In the genomic region with DNA sequence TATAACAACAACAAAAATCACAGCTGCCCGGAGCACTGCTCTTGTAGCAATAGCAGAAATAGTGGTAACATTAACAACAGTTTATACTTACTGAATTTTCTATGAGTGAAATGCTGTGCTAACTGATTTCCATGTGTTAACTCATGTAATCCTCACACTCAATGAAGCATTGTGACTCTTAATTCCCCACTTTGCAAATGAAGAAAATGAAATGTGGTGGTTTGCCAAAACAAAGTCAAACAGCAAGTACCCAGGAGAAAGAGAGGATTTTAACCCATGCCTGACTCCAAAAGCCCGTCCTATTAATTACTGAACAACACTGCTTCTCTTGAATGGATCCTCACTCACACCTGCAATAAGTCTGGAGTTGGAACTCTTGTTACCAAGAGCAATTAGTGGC, we compare ENCODE assay signal across 23 cellular contexts.
DNase-seq lines count a peak whose midpoint lies in the region; ATAC-seq and TF ChIP-seq lines count a peak whose summit lies in the region.
"Had no signal": no experiment of that assay in that cellular context is flagged by ENCODE, and none has a peak within 500 bp of the region (broad histone marks: within the 10 kb centered on the region; RNA-seq: fewer than 3 reads in every experiment).

No MANE protein-coding gene starts in this region.

- H3K27ac Mint-ChIP-seq in WTC11 = peak overlapping the region; percentile 81; the same call in 1 of the 2 replicates
- H3K27ac Mint-ChIP-seq in memory B cell = peak overlapping the region; percentile 58
- H3K27ac Mint-ChIP-seq: activated T-cell treated with anti-CD3 and anti-CD28 coated beads, Interleukin-2, amount 50 U/mL, for 72 hours; CD4-positive, CD25-positive, alpha-beta regulatory T cell had no signal

- H3K36me3 Mint-ChIP-seq in WTC11 = no peaks in the 10 kb centered on the region
- peaks cover 3% of the 10 kb centered on the region for H3K36me3 Mint-ChIP-seq in memory B cell
- H3K36me3 Mint-ChIP-seq: CD4-positive, CD25-positive, alpha-beta regulatory T cell had no signal

- peak overlapping the region; percentile 7; the same call in 1 of the 2 replicates for H3K4me3 Mint-ChIP-seq in WTC11
- H3K4me3 Mint-ChIP-seq in memory B cell = no peak overlapping the region
- H3K4me3 Mint-ChIP-seq: activated T-cell treated with anti-CD3 and anti-CD28 coated beads, Interleukin-2, amount 50 U/mL, for 72 hours; CD4-positive, CD25-positive, alpha-beta regulatory T cell had no signal

- ATAC-seq in WTC11 (no peak; the same call in 1 of the 2 replicates), memory B cell (ENCODE audit: low read depth) (no peak), GM19463 (IDR thresholded peaks at IDR 0.05; ENCODE audit: unreplicated experiment) (no peak)
- ATAC-seq: activated T-cell treated with anti-CD3 and anti-CD28 coated beads, Interleukin-2, amount 50 U/mL, for 72 hours; esophagus mucosa; K562 had no signal

- H3K36me3 ChIP-seq in HAP-1 (replicated peaks) = no peaks in the 10 kb centered on the region
- H3K36me3 ChIP-seq: ovary had no signal

- POLR2A ChIA-PET in WTC11 (lab: Charles Lee) = no interaction called here

- H3K4me3 ChIP-seq in HAP-1 = no peak overlapping the region
- H3K4me3 ChIP-seq: K562, ovary, PC-9 had no signal

- DNase-seq in HAP-1 (ENCODE audit: low spot score in 2 of 2) (peak; percentile 42 to 97), WTC11 (ENCODE audit: low spot score) (no peak), memory B cell (ENCODE audit: low spot score in 2 of 2) (no peak), pons (ENCODE audit: low spot score) (peak; percentile 37), NCI-H2171 treated with DMSO at 0.1 percent for 48 hours (lab: John Stamatoyannopoulos, UW) (no peak)
- no peak for DNase-seq in central memory CD4-positive, alpha-beta T cell
- DNase-seq: activated CD4-positive, alpha-beta T cell treated with anti-CD3 and anti-CD28 coated beads for 4 hours; activated naive CD4-positive, alpha-beta T cell treated with anti-CD3 and anti-CD28 coated beads, Interleukin-2, amount 50 U/mL, for 16 hours; activated T-cell treated with anti-CD3 and anti-CD28 coated beads, Interleukin-2, amount 50 U/mL, for 72 hours; CD4-positive, CD25-positive, alpha-beta regulatory T cell; cerebellar nuclear complex; hippocampal formation; MM.1S; NCI-H1694; NCI-H2227 treated with DMSO at 0.1 percent for 48 hours; NCI-H774; ovary; PC-9; substantia nigra; T-helper 1 cell had no signal

- H3K9me3 ChIP-seq in HAP-1 = no peaks in the 10 kb centered on the region
- H3K9me3 ChIP-seq: ovary had no signal

- no peak for TF ChIP-seq CTCF in WTC11 (IDR thresholded peaks at IDR 0.05)

- H3K27me3 Mint-ChIP-seq in WTC11 (ENCODE audit: low read depth) (no peaks in the 10 kb centered on the region), memory B cell (no peaks in the 10 kb centered on the region)
- H3K27me3 Mint-ChIP-seq: CD4-positive, CD25-positive, alpha-beta regulatory T cell had no signal

- in situ Hi-C loops in HAP-1 (cut with MboI; ENCODE audit: low sequenced_read_pairs) = no loop called here

- peaks cover 53% of the 10 kb centered on the region for H3K4me1 ChIP-seq in HAP-1

- peaks cover 65% of the 10 kb centered on the region for H3K4me1 Mint-ChIP-seq in WTC11
- peaks cover 50% of the 10 kb centered on the region for H3K4me1 Mint-ChIP-seq in memory B cell

- CTCF ChIA-PET in WTC11 (lab: Charles Lee) = no interaction called here

- H3K27me3 ChIP-seq in HAP-1 (ENCODE audit: low read depth) = no peaks in the 10 kb centered on the region
- H3K27me3 ChIP-seq: ovary had no signal

- H3K9me3 Mint-ChIP-seq in WTC11 = no peaks in the 10 kb centered on the region
- H3K9me3 Mint-ChIP-seq in memory B cell = no peaks in the 10 kb centered on the region
- H3K9me3 Mint-ChIP-seq: activated T-cell treated with anti-CD3 and anti-CD28 coated beads, Interleukin-2, amount 50 U/mL, for 72 hours; CD4-positive, CD25-positive, alpha-beta regulatory T cell had no signal

TF ChIP-seq in WTC11, 78 proteins besides CTCF, POLR2A, EP300 and RAD21:
- TF ChIP-seq RORB (CRISPR knock-in tag; IDR thresholded peaks at IDR 0.05) = no peak
- TF ChIP-seq, protein P1, sequence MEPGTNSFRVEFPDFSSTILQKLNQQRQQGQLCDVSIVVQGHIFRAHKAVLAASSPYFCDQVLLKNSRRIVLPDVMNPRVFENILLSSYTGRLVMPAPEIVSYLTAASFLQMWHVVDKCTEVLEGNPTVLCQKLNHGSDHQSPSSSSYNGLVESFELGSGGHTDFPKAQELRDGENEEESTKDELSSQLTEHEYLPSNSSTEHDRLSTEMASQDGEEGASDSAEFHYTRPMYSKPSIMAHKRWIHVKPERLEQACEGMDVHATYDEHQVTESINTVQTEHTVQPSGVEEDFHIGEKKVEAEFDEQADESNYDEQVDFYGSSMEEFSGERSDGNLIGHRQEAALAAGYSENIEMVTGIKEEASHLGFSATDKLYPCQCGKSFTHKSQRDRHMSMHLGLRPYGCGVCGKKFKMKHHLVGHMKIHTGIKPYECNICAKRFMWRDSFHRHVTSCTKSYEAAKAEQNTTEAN (CRISPR knock-in tag; IDR thresholded peaks at IDR 0.05) = no peak
- TF ChIP-seq CBFB (CRISPR knock-in tag; IDR thresholded peaks at IDR 0.05; ENCODE audit: low read depth) = no peak
- TF ChIP-seq ZBTB21 (CRISPR knock-in tag; IDR thresholded peaks at IDR 0.05; ENCODE audit: borderline replicate concordance) = no peak
- TF ChIP-seq MYBL2 (CRISPR knock-in tag; IDR thresholded peaks at IDR 0.05) = no peak
- TF ChIP-seq HMGA2 (CRISPR knock-in tag; IDR thresholded peaks at IDR 0.05) = no peak
- no peak for TF ChIP-seq TEAD1 (CRISPR knock-in tag; IDR thresholded peaks at IDR 0.05)
- no peak for TF ChIP-seq ZNF317 (CRISPR knock-in tag; IDR thresholded peaks at IDR 0.05; ENCODE audit: borderline replicate concordance, low read depth)
- no peak for TF ChIP-seq GABPB1 (CRISPR knock-in tag; IDR thresholded peaks at IDR 0.05)
- no peak for TF ChIP-seq FOXK1 (CRISPR knock-in tag; IDR thresholded peaks at IDR 0.05)
- TF ChIP-seq, protein P2, sequence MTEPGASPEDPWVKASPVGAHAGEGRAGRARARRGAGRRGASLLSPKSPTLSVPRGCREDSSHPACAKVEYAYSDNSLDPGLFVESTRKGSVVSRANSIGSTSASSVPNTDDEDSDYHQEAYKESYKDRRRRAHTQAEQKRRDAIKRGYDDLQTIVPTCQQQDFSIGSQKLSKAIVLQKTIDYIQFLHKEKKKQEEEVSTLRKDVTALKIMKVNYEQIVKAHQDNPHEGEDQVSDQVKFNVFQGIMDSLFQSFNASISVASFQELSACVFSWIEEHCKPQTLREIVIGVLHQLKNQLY (CRISPR knock-in tag; IDR thresholded peaks at IDR 0.05) = no peak
- no peak for TF ChIP-seq IRF2 (CRISPR knock-in tag; IDR thresholded peaks at IDR 0.05; ENCODE audit: borderline replicate concordance, low read depth)

Comparison
In these comparisons a context has a peak if more than half of its experiments do, and no peak if none do; other contexts are left out.
1. DNase-seq: peak in HAP-1 (2 of 2) and pons (single experiment); none in WTC11 (single experiment), memory B cell (0 of 2), central memory CD4-positive, alpha-beta T cell (single experiment) and NCI-H2171 treated with DMSO at 0.1 percent for 48 hours (single experiment).